ENCODE assay signal across 8 cellular contexts in the genomic region with DNA sequence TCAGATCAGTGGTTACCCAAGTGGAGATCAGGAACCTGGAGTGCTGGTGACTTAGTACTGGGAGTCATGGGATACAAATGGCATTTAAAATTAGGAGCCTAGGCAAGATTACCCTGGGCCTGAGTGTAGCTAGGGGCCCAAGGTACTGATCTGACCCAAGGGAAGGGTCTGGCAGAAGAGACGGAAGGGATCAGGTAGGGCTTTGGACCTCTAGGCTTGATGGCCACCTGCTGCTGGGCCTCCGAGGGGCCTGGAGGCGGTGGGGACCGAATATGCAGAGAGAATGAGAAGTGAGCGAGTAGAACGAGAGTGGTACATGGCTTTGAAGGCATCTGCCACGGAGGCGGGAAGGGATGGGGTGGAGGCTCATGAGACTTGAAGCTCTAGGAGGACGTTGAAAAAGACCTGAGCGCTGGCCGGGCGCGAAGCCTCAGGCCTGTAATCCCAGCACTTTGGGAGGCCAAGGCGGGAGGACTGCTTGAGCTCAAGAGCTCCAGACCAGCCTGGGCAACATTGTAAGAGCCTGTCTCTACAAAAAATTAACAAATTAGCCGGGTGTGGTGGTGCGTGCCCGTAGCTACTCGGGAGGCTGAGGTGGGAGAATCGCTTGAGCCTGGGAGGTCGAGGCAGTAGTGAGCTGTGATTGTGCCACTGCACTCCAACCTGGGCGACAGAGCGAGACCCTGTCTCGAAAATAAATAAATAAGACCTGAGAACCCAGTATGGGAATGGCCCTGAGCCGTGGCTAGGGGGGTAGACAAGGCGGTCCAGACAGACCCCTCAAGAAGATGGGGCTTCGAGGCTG. TPM values are rescaled to one million over a fixed set of nuclear protein-coding genes. Genes with fewer than 3 reads are reported as not detected.
DNase-seq lines count a peak whose midpoint lies in the region; ATAC-seq and TF ChIP-seq lines count a peak whose summit lies in the region.

No MANE protein-coding gene starts in this region.

- peak overlapping the region; percentile 78 for H3K4me2 ChIP-seq in mesenchymal stem cell (ENCODE audit: low read length, poor library complexity, severe bottlenecking)

- H3K4me3 ChIP-seq in heart right ventricle (peak overlapping the region; percentile 45 to 96 (median 76)), body of pancreas (peak overlapping the region in 1 of 2 donors; percentile 40), mesenchymal stem cell (ENCODE audit: insufficient read depth in 1 of 2, low read depth in 1 of 2, low read length in 2 of 2) (peak overlapping the region; percentile 75 to 90), uterus (peak overlapping the region; percentile 59 to 66)

- no peak for ATAC-seq in heart right ventricle
- no peak for ATAC-seq in left ventricle myocardium superior
- ATAC-seq in body of pancreas = no peak

- intact Hi-C loops in heart right ventricle (cut with DNase I) = no loop called here
- intact Hi-C loops in left ventricle myocardium superior (cut with micrococcal nuclease) = no loop called here
- intact Hi-C loops in body of pancreas (cut with DNase I) = no loop called here
- intact Hi-C loops in uterus (cut with DNase I; ENCODE audit: low total_unique reads) = no loop called here

- no peak overlapping the region for H2BK12ac ChIP-seq in mesenchymal stem cell (ENCODE audit: low read length in 2 of 2)

- H3K27ac ChIP-seq in heart right ventricle = peak overlapping the region; percentile 66 to 97 (median 93)
- H3K27ac ChIP-seq in body of pancreas = peak overlapping the region; percentile 87 to 95 (median 92)
- no peak overlapping the region for H3K27ac ChIP-seq in mesenchymal stem cell (ENCODE audit: low read length, poor library complexity, severe bottlenecking)
- H3K27ac ChIP-seq in uterus = peak overlapping the region; percentile 78 to 81

- H3K4ac ChIP-seq in mesenchymal stem cell (ENCODE audit: low read depth in 1 of 2, low read length in 2 of 2) = no peak overlapping the region

- DNase-seq in heart right ventricle (no peak), left ventricle myocardium superior (no peak), body of pancreas (no peak), mesenchymal stem cell (no peak), uterus (no peak), NCI-H2029 (lab: John Stamatoyannopoulos, UW) (no peak), GDM1 (lab: John Stamatoyannopoulos, UW) (no peak), NCI-H2107 (lab: John Stamatoyannopoulos, UW) (no peak)

- H3K27me3 ChIP-seq in heart right ventricle (no peaks in the 10 kb centered on the region), body of pancreas (no peaks in the 10 kb centered on the region), mesenchymal stem cell (ENCODE audit: control insufficient read depth in 1 of 2, insufficient read depth in 1 of 2, low read length in 2 of 2) (peaks cover 12 to 13% of the 10 kb centered on the region in 2 experiments), uterus (no peaks in the 10 kb centered on the region)

- H3K36me3 ChIP-seq in heart right ventricle (peaks cover 0 to 14% (median 0%) of the 10 kb centered on the region in 9 donors), body of pancreas (replicated peaks in 1 of 2; ENCODE audit: insufficient read depth in 1 of 2, low read depth in 2 of 2) (no peaks in the 10 kb centered on the region), mesenchymal stem cell (ENCODE audit: control insufficient read depth in 1 of 2, insufficient read depth in 2 of 2, low read depth in 1 of 2, low read length in 2 of 2) (peaks cover 0 to 6% of the 10 kb centered on the region in 2 experiments), uterus (no peaks in the 10 kb centered on the region)

- H2BK15ac ChIP-seq in mesenchymal stem cell (ENCODE audit: low read depth, poor library complexity, severe bottlenecking) = peak overlapping the region; percentile 80

- TF ChIP-seq POLR2A in body of pancreas (IDR thresholded peaks at IDR 0.05) (no peak), uterus (IDR thresholded peaks at IDR 0.05) (no peak)

- peak overlapping the region; percentile 94 for H3K9ac ChIP-seq in mesenchymal stem cell (ENCODE audit: low read length)

- no peak overlapping the region for H2BK5ac ChIP-seq in mesenchymal stem cell (ENCODE audit: low read depth, low read length, poor library complexity, severe bottlenecking)

- TF ChIP-seq CTCF in heart right ventricle (IDR thresholded peaks at IDR 0.05) = no peak
- TF ChIP-seq CTCF in body of pancreas (IDR thresholded peaks at IDR 0.05) = no peak
- TF ChIP-seq CTCF in uterus (IDR thresholded peaks at IDR 0.05) = no peak

- no peak overlapping the region for H4K91ac ChIP-seq in mesenchymal stem cell (ENCODE audit: low read length)

- H4K8ac ChIP-seq in mesenchymal stem cell (ENCODE audit: low read length) = peak overlapping the region; percentile 100

- no peak overlapping the region for H3K18ac ChIP-seq in mesenchymal stem cell (ENCODE audit: low read depth in 1 of 2, low read length in 2 of 2)

- no peak overlapping the region for H2AK5ac ChIP-seq in mesenchymal stem cell (ENCODE audit: low read length, severe bottlenecking)

- H3K4me1 ChIP-seq in heart right ventricle (peaks cover 0 to 20% (median 13%) of the 10 kb centered on the region in 9 donors), body of pancreas (peaks cover 23% of the 10 kb centered on the region), mesenchymal stem cell (ENCODE audit: control insufficient read depth, insufficient read depth, low read depth, low read length) (peaks cover 5% of the 10 kb centered on the region), uterus (no peaks in the 10 kb centered on the region)

- no peak overlapping the region for H3K23ac ChIP-seq in mesenchymal stem cell (ENCODE audit: low read length in 2 of 2)

- H3K9me3 ChIP-seq in heart right ventricle (no peaks in the 10 kb centered on the region), body of pancreas (no peaks in the 10 kb centered on the region), mesenchymal stem cell (ENCODE audit: control insufficient read depth, low read length) (no peaks in the 10 kb centered on the region), uterus (no peaks in the 10 kb centered on the region)

- peaks cover 11% of the 10 kb centered on the region for H3K79me1 ChIP-seq in mesenchymal stem cell (replicated peaks; ENCODE audit: low read length, poor library complexity, severe bottlenecking)

- H3K14ac ChIP-seq in mesenchymal stem cell (ENCODE audit: low read length in 2 of 2) = no peak overlapping the region

- peak overlapping the region; percentile 60 for H2AFZ ChIP-seq in mesenchymal stem cell (ENCODE audit: low read depth, low read length)

- 74 to 75% methylated on average over 26 of the region's 26 CpGs for WGBS in heart right ventricle, 2 donors
- 69 to 71% methylated on average over 25 to 26 of the region's 26 CpGs for WGBS in body of pancreas, 2 donors
- WGBS in mesenchymal stem cell = 77% methylated on average over 26 of the region's 26 CpGs

- no peak overlapping the region for H2BK120ac ChIP-seq in mesenchymal stem cell (ENCODE audit: low read depth, low read length)

RNA-seq across cellular contexts. Expression of gene PPIL2, which starts 0.6 kb away (rescaled TPM):
- total RNA-seq in heart right ventricle (10 to 100 TPM; 20.4 to 31.0 (median 25.8) TPM), left ventricle myocardium superior (25.7 TPM), body of pancreas (10 to 100 TPM; 44.9 to 94.9 TPM), uterus (10 to 100 TPM in 2 of 4 donors, 1 to 10 TPM in 2; 5.6 to 37.9 (median 15.3) TPM)
- polyA plus RNA-seq in heart right ventricle = 10 to 100 TPM; 18.4 to 31.9 TPM
- polyA plus RNA-seq in mesenchymal stem cell (2013, experiment 1 of 2) = 30.8 TPM
- 29.5 TPM for polyA plus RNA-seq in mesenchymal stem cell (2013, experiment 2 of 2)

RNA-seq across cellular contexts. Expression of gene SDF2L1, which starts 23.1 kb away (rescaled TPM):
- total RNA-seq in heart right ventricle (10 to 100 TPM; 10.8 to 41.0 (median 18.2) TPM), left ventricle myocardium superior (17.9 TPM), body of pancreas (100 to 1,000 TPM in 1 of 2 donors, 10 to 100 TPM in 1; 47.5 to 115 TPM), uterus (10 to 100 TPM in 2 of 4 donors, 1 to 10 TPM in 2; 1.8 to 22.4 (median 11.3) TPM)
- 100 to 1,000 TPM in 1 of 2 donors, 10 to 100 TPM in 1; 17.6 to 325 TPM for polyA plus RNA-seq in heart right ventricle
- 27.4 TPM for polyA plus RNA-seq in mesenchymal stem cell (2013, experiment 1 of 2)
- polyA plus RNA-seq in mesenchymal stem cell (2013, experiment 2 of 2) = 27.8 TPM

RNA-seq across cellular contexts. Expression of gene CCDC116, which starts 32.7 kb away (rescaled TPM):
- total RNA-seq in heart right ventricle = under 1 TPM in 6 of 10 donors, not detected in 4; 0.11 to 0.35 (median 0.28) TPM
- 1 to 10 TPM in 1 of 2 donors, under 1 TPM in 1; 0.19 to 1.2 TPM for polyA plus RNA-seq in heart right ventricle
- total RNA-seq in left ventricle myocardium superior = not detected
- total RNA-seq in body of pancreas = under 1 TPM in 1 of 2 donors, not detected in 1; 0.52 TPM
- 0.18 TPM for polyA plus RNA-seq in mesenchymal stem cell (2013, experiment 1 of 2)
- polyA plus RNA-seq in mesenchymal stem cell (2013, experiment 2 of 2) = 0.11 TPM
- total RNA-seq in uterus = 1 to 10 TPM in 2 of 4 donors, not detected in 2; 1.5 to 3.5 TPM

RNA-seq across cellular contexts. Expression of gene YDJC, which starts 35.4 kb away (rescaled TPM):
- total RNA-seq in heart right ventricle (1 to 10 TPM; 2.3 to 6.1 (median 4.0) TPM), left ventricle myocardium superior (4.9 TPM), body of pancreas (10 to 100 TPM; 45.7 to 63.0 TPM), uterus (10 to 100 TPM; 10.9 to 42.5 (median 16.0) TPM)
- polyA plus RNA-seq in heart right ventricle = 10 to 100 TPM; 12.7 to 26.4 TPM
- 13.7 TPM for polyA plus RNA-seq in mesenchymal stem cell (2013, experiment 1 of 2)
- 13.9 TPM for polyA plus RNA-seq in mesenchymal stem cell (2013, experiment 2 of 2)
